In the genomic region with DNA sequence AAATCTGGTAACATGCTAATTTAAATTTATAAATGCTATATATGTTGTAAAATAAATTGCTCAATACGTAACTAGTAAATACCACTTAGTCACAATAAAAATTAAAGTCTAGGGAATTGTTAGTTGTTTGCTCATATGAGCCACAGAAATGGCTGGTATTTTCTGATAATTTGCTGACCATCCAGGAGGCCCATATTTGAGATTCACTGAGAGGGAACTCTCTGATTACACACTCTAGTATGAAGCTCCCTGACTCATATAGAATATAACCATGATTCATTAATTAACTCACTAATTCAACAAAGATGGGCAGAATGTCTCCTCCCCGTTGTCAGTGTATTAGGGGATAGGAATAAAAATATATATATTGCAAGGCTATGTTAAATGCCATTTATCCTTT, we compare ENCODE assay signal across 26 cellular contexts. TPM values are rescaled to one million over a fixed set of nuclear protein-coding genes. Genes with fewer than 3 reads are reported as not detected.
DNase-seq lines count a peak whose midpoint lies in the region; ATAC-seq, FAIRE-seq and TF ChIP-seq lines count a peak whose summit lies in the region.
"Had no signal": no experiment of that assay in that cellular context is flagged by ENCODE, and none has a peak within 500 bp of the region (broad histone marks: within the 10 kb centered on the region; RNA-seq: fewer than 3 reads in every experiment).

No MANE protein-coding gene starts in this region.

- H3K27me3 ChIP-seq in PC-3 (ENCODE audit: low read length) (no peaks in the 10 kb centered on the region), bronchial epithelial cell (ENCODE audit: control insufficient read depth, insufficient read depth, low read length) (no peaks in the 10 kb centered on the region), foreskin keratinocyte (peaks cover 7% of the 10 kb centered on the region), SJCRH30 (no peaks in the 10 kb centered on the region)
- H3K27me3 ChIP-seq: body of pancreas, suprapubic skin, uterus had no signal

- DNase-seq in AG20443 (ENCODE audit: low spot score) = peak; percentile 20
- DNase-seq in PC-3 = peak; percentile 65
- DNase-seq in bronchial epithelial cell (ENCODE audit: low read depth) = peak; percentile 69
- peak in 1 of 2 donors; percentile 8 for DNase-seq in foreskin keratinocyte
- DNase-seq in T-cell = no peak
- no peak for DNase-seq in SJCRH30
- no peak for DNase-seq in activated CD4-positive, CD25-positive, alpha-beta regulatory T cell treated with anti-CD3 and anti-CD28 coated beads, Interleukin-2, amount 50 U/mL, for 72 hours
- DNase-seq: activated CD4-positive, alpha-beta T cell treated with anti-CD3 and anti-CD28 coated beads for 4 hours; activated naive CD4-positive, alpha-beta T cell treated with anti-CD3 and anti-CD28 coated beads, Interleukin-2, amount 50 U/mL, for 16 hours; body of pancreas; CD4-positive, CD25-positive, alpha-beta regulatory T cell; DMS 273 treated with DMSO at 0.1 percent for 48 hours; GDM1; immature natural killer cell; Karpas-422; NCI-H1930; NCI-H226; PC-9; posterior cingulate gyrus; SIG-M5; uterus had no signal

- H3K4me3 ChIP-seq in PC-3 (ENCODE audit: low read length) (no peak overlapping the region), bronchial epithelial cell (ENCODE audit: low read depth, low read length) (no peak overlapping the region), SJCRH30 (no peak overlapping the region)
- H3K4me3 ChIP-seq: body of pancreas, PC-9, suprapubic skin, uterus had no signal

- H3K4me2 ChIP-seq in PC-3 (ENCODE audit: low read length) = peak overlapping the region; percentile 49; the same call in 1 of the 2 replicates
- H3K4me2 ChIP-seq: PC-9 had no signal

- no peak overlapping the region for H3K9ac ChIP-seq in PC-3 (ENCODE audit: low read length)

- H3K27ac ChIP-seq in PC-3 (ENCODE audit: low read length) (peak overlapping the region; percentile 35), foreskin keratinocyte (no peak overlapping the region), SJCRH30 (no peak overlapping the region)
- H3K27ac ChIP-seq: body of pancreas, PC-9, suprapubic skin, uterus had no signal

- H3K4me1 Mint-ChIP-seq in T-cell = no peaks in the 10 kb centered on the region
- H3K4me1 Mint-ChIP-seq: CD4-positive, CD25-positive, alpha-beta regulatory T cell; immature natural killer cell had no signal

- H2AFZ ChIP-seq in PC-3 (ENCODE audit: low read length) = no peak overlapping the region
- H2AFZ ChIP-seq: PC-9 had no signal

- H3K36me3 Mint-ChIP-seq in T-cell = no peaks in the 10 kb centered on the region
- H3K36me3 Mint-ChIP-seq: CD4-positive, CD25-positive, alpha-beta regulatory T cell; immature natural killer cell had no signal

- peaks cover 17% of the 10 kb centered on the region for H3K4me1 ChIP-seq in PC-3 (ENCODE audit: insufficient read depth, low read length)
- H3K4me1 ChIP-seq in foreskin keratinocyte = no peaks in the 10 kb centered on the region
- H3K4me1 ChIP-seq in SJCRH30 = no peaks in the 10 kb centered on the region
- H3K4me1 ChIP-seq: body of pancreas, uterus had no signal

- CTCF ChIA-PET in PC-3 (lab: Charles Lee) = interaction anchor here (0.6 kb wide), 1 partner anchor 368 kb away, joined by 5 read pairs; no protein-coding TSS in a partner anchor
- CTCF ChIA-PET in T-cell (lab: Charles Lee) = no interaction called here

- no peaks in the 10 kb centered on the region for H3K9me2 ChIP-seq in PC-3 (replicated peaks; ENCODE audit: low read length)

- peaks cover 12 to 15% of the 10 kb centered on the region in 2 donors for H3K27me3 Mint-ChIP-seq in T-cell

- no peaks in the 10 kb centered on the region for H3F3A ChIP-seq in PC-3 (ENCODE audit: low read length, unreplicated experiment)

- H3K4me3 Mint-ChIP-seq in T-cell = no peak overlapping the region
- H3K4me3 Mint-ChIP-seq: CD4-positive, CD25-positive, alpha-beta regulatory T cell; immature natural killer cell; nephron had no signal

- no peaks in the 10 kb centered on the region for H3K9me3 ChIP-seq in PC-3 (ENCODE audit: low read length)
- H3K9me3 ChIP-seq in SJCRH30 (replicated peaks) = no peaks in the 10 kb centered on the region
- H3K9me3 ChIP-seq: body of pancreas, suprapubic skin, uterus had no signal

- BruUV-seq in PC-3 (replicated peaks; lab: Mats Ljungman, UMichigan) = no TSS peak

- H4K20me1 ChIP-seq in PC-3 (ENCODE audit: low read length) = no peaks in the 10 kb centered on the region

- no peak for FAIRE-seq in bronchial epithelial cell (lab: Jason Lieb, UNC)
- FAIRE-seq: colon had no signal

- no peaks in the 10 kb centered on the region for H3K9me3 Mint-ChIP-seq in T-cell
- H3K9me3 Mint-ChIP-seq: nephron had no signal

- TF ChIP-seq CTCF in PC-3 (conservative IDR thresholded peaks at IDR 0.05; ENCODE audit: low read depth, low read length) (no peak), bronchial epithelial cell (IDR thresholded peaks at IDR 0.05; ENCODE audit: insufficient read depth, low read length, severe bottlenecking) (no peak), foreskin keratinocyte (conservative IDR thresholded peaks at IDR 0.05) (no peak)

- no peaks in the 10 kb centered on the region for H3K79me2 ChIP-seq in PC-3 (ENCODE audit: low read length)

- intact Hi-C loops in PC-3 (cut with micrococcal nuclease) = no loop called here

- peak; percentile 84 for ATAC-seq in PC-3
- peak; percentile 27 for ATAC-seq in foreskin keratinocyte
- ATAC-seq in GM18519 (IDR thresholded peaks at IDR 0.05; ENCODE audit: low FRiP score, unreplicated experiment) = no peak
- ATAC-seq in T-cell (replicated peaks in 1 of 4) = no peak
- ATAC-seq: body of pancreas, sciatic nerve had no signal

- POLR2A ChIA-PET in PC-3 (lab: Charles Lee; ENCODE audit: unreplicated experiment) (no interaction called here), T-cell (lab: Charles Lee) (interaction anchor here in 1 of 2 donors (0.6 kb wide), 1 partner anchor 43 kb away, joined by 3 read pairs; no protein-coding TSS in a partner anchor)

- H3K36me3 ChIP-seq in PC-3 (ENCODE audit: low read depth, low read length) (no peaks in the 10 kb centered on the region), bronchial epithelial cell (ENCODE audit: control insufficient read depth, insufficient read depth, low read length) (no peaks in the 10 kb centered on the region), SJCRH30 (no peaks in the 10 kb centered on the region)
- H3K36me3 ChIP-seq: suprapubic skin, uterus had no signal

- H3K27ac Mint-ChIP-seq in T-cell = no peak overlapping the region
- H3K27ac Mint-ChIP-seq: CD4-positive, CD25-positive, alpha-beta regulatory T cell; immature natural killer cell; nephron had no signal

RNA-seq across cellular contexts. Expression of gene TMEM30A, which starts 46.5 kb away (rescaled TPM):
- total RNA-seq in PC-3 (2014; rRNA removed) = 35.7 and 36.8 TPM in 2 replicates
- total RNA-seq in bronchial epithelial cell = 96.9 and 118 TPM in 2 replicates
- 69.1 and 72.1 TPM in 2 replicates for total RNA-seq in foreskin keratinocyte
- 24.5 and 28.8 TPM in 2 replicates for polyA plus RNA-seq in foreskin keratinocyte
- total RNA-seq in T-cell = 10 to 100 TPM; 43.4 to 67.6 (median 55.1) TPM
- 63.1 and 70.3 TPM in 2 replicates for total RNA-seq in SJCRH30 (2014; rRNA removed; shearing (Covaris generic))

Comparison
In these comparisons a context has a peak if more than half of its experiments do, and no peak if none do; other contexts are left out.
1. DNase-seq: peak in AG20443 (single experiment), PC-3 (single experiment) and bronchial epithelial cell (single experiment); none in T-cell (0 of 34), SJCRH30 (0 of 2) and activated CD4-positive, CD25-positive, alpha-beta regulatory T cell treated with anti-CD3 and anti-CD28 coated beads, Interleukin-2, amount 50 U/mL, for 72 hours (single experiment).
2. ATAC-seq: peak in PC-3 (single experiment) and foreskin keratinocyte (single experiment); none in GM18519 (single experiment) and T-cell (0 of 4).